In the genomic region with DNA sequence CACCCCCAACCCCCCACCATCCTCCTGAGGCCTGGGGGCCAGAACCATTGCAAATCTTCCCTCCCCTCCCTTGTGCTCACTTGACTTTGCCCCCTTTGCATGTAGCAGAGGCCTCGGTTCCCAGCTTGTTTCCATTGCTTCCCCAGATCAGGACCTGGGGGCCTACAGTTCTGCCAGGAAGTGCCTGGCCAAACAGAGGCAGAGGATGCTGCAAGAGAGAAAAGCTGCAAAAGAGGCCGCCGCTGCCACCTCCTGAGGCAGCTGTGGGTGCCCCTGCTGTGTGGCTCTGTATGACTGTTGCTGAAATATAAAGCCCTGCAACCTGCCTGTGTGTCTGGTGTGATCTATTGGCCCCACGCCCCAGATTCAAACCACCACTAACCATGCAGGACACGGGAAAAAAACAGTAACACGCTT, we compare ENCODE assay signal across 1 cellular context.
TF ChIP-seq lines count a peak whose summit lies in the region.

No MANE protein-coding gene starts in this region.

TF ChIP-seq in K562, 482 proteins besides CTCF, POLR2A, EP300 and RAD21:
- TF ChIP-seq MBD2 (IDR thresholded peaks at IDR 0.05; ENCODE audit: borderline replicate concordance, low read depth), result peak; percentile 18; the same call in 1 of the 2 replicates
- no peak for TF ChIP-seq SMAD2 (IDR thresholded peaks at IDR 0.05; ENCODE audit: low read depth, low read length)
- 0 out of 2 replicates have a peak, but pooled peaks have one; percentile 9 for TF ChIP-seq POLR2H (tag; IDR thresholded peaks at IDR 0.05; ENCODE audit: low read depth)
- peak; percentile 10 for TF ChIP-seq TAF1 (IDR thresholded peaks at IDR 0.05; ENCODE audit: control insufficient read depth, extremely low read depth, insufficient read depth, low read length, severe bottlenecking)
- TF ChIP-seq HMGXB4 (CRISPR knock-in tag; IDR thresholded peaks at IDR 0.05), result 0 out of 2 replicates have a peak, but pooled peaks have one; percentile 15
- TF ChIP-seq ZBED1 (IDR thresholded peaks at IDR 0.05), result 0 out of 2 replicates have a peak, but pooled peaks have one; percentile 10
- peak; percentile 64 for TF ChIP-seq RBM39 (optimal IDR thresholded peaks at IDR 0.05; ENCODE audit: low read depth, low read length)
- no peak for TF ChIP-seq PCBP2 (IDR thresholded peaks at IDR 0.05; ENCODE audit: low read depth, low read length, poor library complexity, severe bottlenecking)
- TF ChIP-seq NCOA6 (IDR thresholded peaks at IDR 0.05), result no peak
- TF ChIP-seq MXI1 (IDR thresholded peaks at IDR 0.05; ENCODE audit: low read depth, low read length), result 0 out of 2 replicates have a peak, but pooled peaks have one; percentile 12
- TF ChIP-seq SIN3A (IDR thresholded peaks at IDR 0.05; ENCODE audit: borderline replicate concordance in 2 of 2, control insufficient read depth in 1 of 2, low read depth in 2 of 2, low read length in 2 of 2), result 0 out of 4 replicates have a peak, but pooled peaks of 1 of the 2 experiments have one; percentile 17
- peak; percentile 54; the same call in 1 of the 2 replicates for TF ChIP-seq MED1 (CRISPR knock-in tag; IDR thresholded peaks at IDR 0.05; ENCODE audit: borderline replicate concordance)
